ENCODE assay signal across 10 cellular contexts in genomic region chr5:104347119-104347708, GRCh38.
DNase-seq lines count a peak whose midpoint lies in the region; ATAC-seq, FAIRE-seq and TF ChIP-seq lines count a peak whose summit lies in the region.
"Had no signal": no experiment of that assay in that cellular context is flagged by ENCODE, and none has a peak within 500 bp of the region (broad histone marks: within the 10 kb centered on the region; RNA-seq: fewer than 3 reads in every experiment).

No MANE protein-coding gene starts in this region.

- H3K27ac Mint-ChIP-seq in WTC11 = no peak overlapping the region
- H3K27ac Mint-ChIP-seq in activated naive CD4-positive, alpha-beta T cell treated with anti-CD3 and anti-CD28 coated beads, Interleukin-2, amount 10 ng/mL, durations not matched to agents 7 days and 5 days = no peak overlapping the region
- H3K27ac Mint-ChIP-seq: activated CD4-positive, alpha-beta T cell treated with anti-CD3 and anti-CD28 coated beads for 36 hours; dendritic cell treated with granulocyte-macrophage colony-stimulating factor and Interleukin-4, amounts not matched to agents 40 ng/mL and 50 ng/mL, for 4 days had no signal

- no peaks in the 10 kb centered on the region for H3K4me1 ChIP-seq in adrenal gland (replicated peaks in 1 of 2)
- no peaks in the 10 kb centered on the region for H3K4me1 ChIP-seq in spleen

- H3K4me3 Mint-ChIP-seq in WTC11 = no peak overlapping the region
- H3K4me3 Mint-ChIP-seq in activated naive CD4-positive, alpha-beta T cell treated with anti-CD3 and anti-CD28 coated beads, Interleukin-2, amount 10 ng/mL, durations not matched to agents 7 days and 5 days = no peak overlapping the region
- H3K4me3 Mint-ChIP-seq: activated CD4-positive, alpha-beta T cell treated with anti-CD3 and anti-CD28 coated beads for 36 hours; dendritic cell treated with granulocyte-macrophage colony-stimulating factor and Interleukin-4, amounts not matched to agents 40 ng/mL and 50 ng/mL, for 4 days had no signal

- H3K27me3 Mint-ChIP-seq in WTC11 (ENCODE audit: low read depth) = no peaks in the 10 kb centered on the region
- no peaks in the 10 kb centered on the region for H3K27me3 Mint-ChIP-seq in activated naive CD4-positive, alpha-beta T cell treated with anti-CD3 and anti-CD28 coated beads, Interleukin-2, amount 10 ng/mL, durations not matched to agents 7 days and 5 days
- H3K27me3 Mint-ChIP-seq: activated CD4-positive, alpha-beta T cell treated with anti-CD3 and anti-CD28 coated beads for 36 hours; dendritic cell treated with granulocyte-macrophage colony-stimulating factor and Interleukin-4, amounts not matched to agents 40 ng/mL and 50 ng/mL, for 4 days had no signal

- CTCF ChIA-PET in WTC11 (lab: Charles Lee) = interaction anchor here (0.6 to 1.1 kb wide), 6 partner anchors 9 to 784 kb away, joined by 3 to 6 read pairs (median 4); no protein-coding TSS in a partner anchor
- CTCF ChIA-PET in activated naive CD4-positive, alpha-beta T cell treated with anti-CD3 and anti-CD28 coated beads, Interleukin-2, amount 10 ng/mL, durations not matched to agents 7 days and 5 days (lab: Charles Lee) = interaction anchor here (1.3 kb wide), 1 partner anchor 10 kb away, joined by 3 read pairs; no protein-coding TSS in a partner anchor

- no peaks in the 10 kb centered on the region for H3K27me3 ChIP-seq in adrenal gland
- no peaks in the 10 kb centered on the region for H3K27me3 ChIP-seq in spleen (replicated peaks in 1 of 7)

- no peaks in the 10 kb centered on the region for H3K9me3 Mint-ChIP-seq in WTC11
- no peaks in the 10 kb centered on the region for H3K9me3 Mint-ChIP-seq in activated naive CD4-positive, alpha-beta T cell treated with anti-CD3 and anti-CD28 coated beads, Interleukin-2, amount 10 ng/mL, durations not matched to agents 7 days and 5 days
- H3K9me3 Mint-ChIP-seq: dendritic cell treated with granulocyte-macrophage colony-stimulating factor and Interleukin-4, amounts not matched to agents 40 ng/mL and 50 ng/mL, for 4 days had no signal

- H3K36me3 ChIP-seq in adrenal gland (replicated peaks in 1 of 2) (no peaks in the 10 kb centered on the region), spleen (no peaks in the 10 kb centered on the region)

- H3K36me3 Mint-ChIP-seq in WTC11 = no peaks in the 10 kb centered on the region
- H3K36me3 Mint-ChIP-seq in activated naive CD4-positive, alpha-beta T cell treated with anti-CD3 and anti-CD28 coated beads, Interleukin-2, amount 10 ng/mL, durations not matched to agents 7 days and 5 days = no peaks in the 10 kb centered on the region

- TF ChIP-seq POLR2A in adrenal gland (IDR thresholded peaks at IDR 0.05) (no peak), spleen (IDR thresholded peaks at IDR 0.05) (no peak)

- H3K4me1 Mint-ChIP-seq in WTC11 = peaks cover 13% of the 10 kb centered on the region
- H3K4me1 Mint-ChIP-seq in activated naive CD4-positive, alpha-beta T cell treated with anti-CD3 and anti-CD28 coated beads, Interleukin-2, amount 10 ng/mL, durations not matched to agents 7 days and 5 days = no peaks in the 10 kb centered on the region
- H3K4me1 Mint-ChIP-seq: activated CD4-positive, alpha-beta T cell treated with anti-CD3 and anti-CD28 coated beads for 36 hours had no signal

- POLR2A ChIA-PET in WTC11 (lab: Charles Lee) = no interaction called here

- intact Hi-C loops in adrenal gland (cut with DNase I) (no loop called here), spleen (cut with DNase I; ENCODE audit: low total_unique reads) (no loop called here)

- H3K4me3 ChIP-seq in adrenal gland (no peak overlapping the region), spleen (no peak overlapping the region)

- peak; percentile 35 for FAIRE-seq in D721Med (lab: Jason Lieb, UNC)

- no peak for DNase-seq in D721Med (ENCODE audit: insufficient read length, low spot score)
- DNase-seq in LoVo (ENCODE audit: low spot score) = peak; percentile 16
- DNase-seq in adrenal gland = peak in 1 of 7 donors; percentile 19
- peak; percentile 55 for DNase-seq in left kidney (ENCODE audit: low read depth, low spot score)
- no peak for DNase-seq in WTC11 (ENCODE audit: low spot score)
- no peak for DNase-seq in activated CD4-positive, CD25-positive, alpha-beta regulatory T cell (lab: John Stamatoyannopoulos, UW)
- DNase-seq in spleen = no peak
- DNase-seq in activated naive CD4-positive, alpha-beta T cell treated with anti-CD3 and anti-CD28 coated beads, Interleukin-2, amount 10 ng/mL, durations not matched to agents 7 days and 5 days = no peak
- DNase-seq: activated CD4-positive, alpha-beta T cell treated with anti-CD3 and anti-CD28 coated beads for 36 hours had no signal

- TF ChIP-seq CTCF in D721Med (IDR thresholded peaks at IDR 0.05; ENCODE audit: insufficient read depth, missing control alignments) (peak; percentile 50), adrenal gland (IDR thresholded peaks at IDR 0.05) (peak; percentile 17 to 52 (median 42)), WTC11 (IDR thresholded peaks at IDR 0.05) (no peak), spleen (IDR thresholded peaks at IDR 0.05 in 8 of 11, conservative IDR thresholded peaks at IDR 0.05 in 3 of 11) (no peak)

- H3K9me3 ChIP-seq in adrenal gland (replicated peaks in 1 of 3) (no peaks in the 10 kb centered on the region), spleen (no peaks in the 10 kb centered on the region)

- ATAC-seq in WTC11 = no peak
- ATAC-seq: activated CD4-positive, alpha-beta T cell treated with anti-CD3 and anti-CD28 coated beads for 36 hours had no signal

- no peak overlapping the region for H3K27ac ChIP-seq in adrenal gland
- no peak overlapping the region for H3K27ac ChIP-seq in spleen

- 7 to 12% (median 9%) methylated on average over 1 of the region's 1 CpG for WGBS in adrenal gland, 4 donors
- WGBS in spleen, 5 donors = 16 to 18% (median 18%) methylated on average over 1 of the region's 1 CpG

TF ChIP-seq in WTC11, 78 proteins besides CTCF, POLR2A, EP300 and RAD21:
- TF ChIP-seq AR (CRISPR knock-in tag; IDR thresholded peaks at IDR 0.05) = no peak
- no peak for TF ChIP-seq GABPB1 (CRISPR knock-in tag; IDR thresholded peaks at IDR 0.05)

Comparison
In these comparisons a context has a peak if more than half of its experiments do, and no peak if none do; other contexts are left out.
1. DNase-seq: peak in LoVo (single experiment) and left kidney (single experiment); none in D721Med (single experiment), WTC11 (single experiment), activated CD4-positive, CD25-positive, alpha-beta regulatory T cell (0 of 4), spleen (single experiment) and activated naive CD4-positive, alpha-beta T cell treated with anti-CD3 and anti-CD28 coated beads, Interleukin-2, amount 10 ng/mL, durations not matched to agents 7 days and 5 days (single experiment).
2. CTCF ChIP-seq: peak in D721Med (single experiment) and adrenal gland (6 of 6); none in WTC11 (single experiment) and spleen (0 of 11).